ENCODE assay signal across 10 cellular contexts in genomic region chr3:152318512-152318911, GRCh38. TPM values are rescaled to one million over a fixed set of nuclear protein-coding genes. Genes with fewer than 3 reads are reported as not detected.
DNase-seq lines count a peak whose midpoint lies in the region; ATAC-seq and TF ChIP-seq lines count a peak whose summit lies in the region.
"Had no signal": no experiment of that assay in that cellular context is flagged by ENCODE, and none has a peak within 500 bp of the region (broad histone marks: within the 10 kb centered on the region; RNA-seq: fewer than 3 reads in every experiment).

No MANE protein-coding gene starts in this region.

- H2BK12ac ChIP-seq in H9 (ENCODE audit: insufficient read length, low read depth, low read length): no peak overlapping the region

- no peak overlapping the region for H2AK9ac ChIP-seq in IMR-90 (replicated peaks; ENCODE audit: low read depth, low read length, poor library complexity)

- POLR2A ChIA-PET in CD4-positive, alpha-beta T cell (lab: Charles Lee): interaction anchor here (0.7 to 5.8 kb wide), 12 partner anchors 9 to 135 kb away, joined by 3 to 28 read pairs (median 6); partner anchors contain the start of gene MBNL1
- POLR2A ChIA-PET in IMR-90 (lab: Charles Lee; ENCODE audit: unreplicated experiment): interaction anchor here (0.6 kb wide), 1 partner anchor 174 kb away, joined by 5 read pairs; no protein-coding TSS in a partner anchor

- H2BK20ac ChIP-seq in IMR-90 (ENCODE audit: low read depth, low read length) (peak overlapping the region; percentile 21), H9 (ENCODE audit: low read depth, low read length, poor library complexity, severe bottlenecking) (no peak overlapping the region)

- CTCF ChIA-PET in CD4-positive, alpha-beta T cell (lab: Charles Lee): interaction anchor here (0.8 to 1.8 kb wide), 6 partner anchors 12 to 126 kb away, joined by 3 to 5 read pairs (median 3); no protein-coding TSS in a partner anchor
- CTCF ChIA-PET in IMR-90 (lab: Yijun Ruan, JAX): interaction anchor here (1.3 kb wide), 1 partner anchor 13 kb away, joined by 3 read pairs; no protein-coding TSS in a partner anchor
- CTCF ChIA-PET in Calu3 (lab: Charles Lee): interaction anchor here (0.8 to 3.7 kb wide), 5 partner anchors 11 to 125 kb away, joined by 3 to 13 read pairs (median 4); partner anchors contain the start of gene MBNL1

- no peak for TF ChIP-seq CTCF in CD4-positive, alpha-beta T cell (IDR thresholded peaks at IDR 0.05)
- TF ChIP-seq CTCF in IMR-90 (conservative IDR thresholded peaks at IDR 0.05; ENCODE audit: low read depth, low read length): no peak
- TF ChIP-seq CTCF in brain (conservative IDR thresholded peaks at IDR 0.05): no peak
- TF ChIP-seq CTCF in neural crest cell (conservative IDR thresholded peaks at IDR 0.05): no peak
- TF ChIP-seq CTCF in Calu3 (IDR thresholded peaks at IDR 0.05; ENCODE audit: unreplicated experiment): no peak
- no peak for TF ChIP-seq CTCF in H9 (conservative IDR thresholded peaks at IDR 0.05)

- no peak for TF ChIP-seq POLR2A in IMR-90 (IDR thresholded peaks at IDR 0.05; ENCODE audit: low read depth, low read length)

- H3K27me3 Mint-ChIP-seq in CD4-positive, alpha-beta T cell: no peaks in the 10 kb centered on the region
- no peaks in the 10 kb centered on the region for H3K27me3 Mint-ChIP-seq in brain
- H3K27me3 Mint-ChIP-seq in neural crest cell (ENCODE audit: low read depth): no peaks in the 10 kb centered on the region
- H3K27me3 Mint-ChIP-seq in Calu3 (ENCODE audit: unreplicated experiment): no peaks in the 10 kb centered on the region
- H3K27me3 Mint-ChIP-seq in H9 (ENCODE audit: low read depth): no peaks in the 10 kb centered on the region

- H3K4me3 Mint-ChIP-seq in CD4-positive, alpha-beta T cell: peak overlapping the region; percentile 5
- H3K4me3 Mint-ChIP-seq in brain: no peak overlapping the region
- no peak overlapping the region for H3K4me3 Mint-ChIP-seq in neural crest cell
- no peak overlapping the region for H3K4me3 Mint-ChIP-seq in Calu3 (ENCODE audit: low read depth, unreplicated experiment)
- no peak overlapping the region for H3K4me3 Mint-ChIP-seq in H9

- H3K4ac ChIP-seq in IMR-90 (ENCODE audit: low read depth, low read length) (peak overlapping the region; percentile 51; the same call in 1 of the 2 replicates), H9 (ENCODE audit: low read depth, low read length) (no peak overlapping the region)

- no peaks in the 10 kb centered on the region for H3K9me3 Mint-ChIP-seq in CD4-positive, alpha-beta T cell
- H3K9me3 Mint-ChIP-seq in brain: peaks cover 0 to 3% (median 0%) of the 10 kb centered on the region in 5 experiments
- H3K9me3 Mint-ChIP-seq in neural crest cell: no peaks in the 10 kb centered on the region
- H3K9me3 Mint-ChIP-seq in Calu3 (ENCODE audit: low read depth, unreplicated experiment): no peaks in the 10 kb centered on the region
- H3K9me3 Mint-ChIP-seq in H9: no peaks in the 10 kb centered on the region

- H2AK5ac ChIP-seq in IMR-90 (ENCODE audit: low read depth, low read length): no peak overlapping the region
- H2AK5ac ChIP-seq in H9 (ENCODE audit: insufficient read length, low read length): no peak overlapping the region

- no peak overlapping the region for H3K4me3 ChIP-seq in IMR-90 (ENCODE audit: insufficient read depth, low read depth, low read length)

- peak overlapping the region; percentile 48; the same call in 1 of the 2 replicates for H3K4me2 ChIP-seq in IMR-90 (ENCODE audit: low read depth, low read length)
- H3K4me2 ChIP-seq in H9 (ENCODE audit: insufficient read depth, insufficient read length, low read length): no peak overlapping the region

- H3K36me3 Mint-ChIP-seq in CD4-positive, alpha-beta T cell (ENCODE audit: low read depth): peaks cover 80% of the 10 kb centered on the region
- H3K36me3 Mint-ChIP-seq in brain: peaks cover 18% of the 10 kb centered on the region
- H3K36me3 Mint-ChIP-seq in neural crest cell (ENCODE audit: low read depth): no peaks in the 10 kb centered on the region
- no peaks in the 10 kb centered on the region for H3K36me3 Mint-ChIP-seq in Calu3 (ENCODE audit: insufficient read depth, unreplicated experiment)
- H3K36me3 Mint-ChIP-seq in H9 (ENCODE audit: insufficient read depth in 1 of 3, low read depth in 3 of 3): no peaks in the 10 kb centered on the region

- BruUV-seq in IMR-90 (replicated peaks; lab: Mats Ljungman, UMichigan) (no TSS peak), Calu3 (replicated peaks; lab: Mats Ljungman, UMichigan) (no TSS peak)

- H3K9ac ChIP-seq in IMR-90 (ENCODE audit: low read depth, low read length) (no peak overlapping the region; the same call in 1 of the 2 replicates), H9 (ENCODE audit: extremely low read depth, insufficient read length, low read length) (no peak overlapping the region)

- no peak for DNase-seq in CD4-positive, alpha-beta T cell
- no peak for DNase-seq in IMR-90
- DNase-seq in neural crest cell (ENCODE audit: low read depth, low spot score): no peak
- no peak for DNase-seq in sciatic nerve (ENCODE audit: low spot score)
- DNase-seq in Calu3: no peak
- no peak for DNase-seq in H9
- DNase-seq: foreskin keratinocyte, left colon had no signal

- H3K4me1 Mint-ChIP-seq in CD4-positive, alpha-beta T cell (ENCODE audit: low read depth): peaks cover 95% of the 10 kb centered on the region
- H3K4me1 Mint-ChIP-seq in brain (peaks cover 73% of the 10 kb centered on the region), neural crest cell (peaks cover 66% of the 10 kb centered on the region), Calu3 (ENCODE audit: low read depth, unreplicated experiment) (peaks cover 64% of the 10 kb centered on the region), H9 (peaks cover 20 to 24% of the 10 kb centered on the region in 2 experiments)

- no peak overlapping the region for H3K27ac ChIP-seq in CD4-positive, alpha-beta T cell (ENCODE audit: low read depth, low read length)
- H3K27ac ChIP-seq in IMR-90 (ENCODE audit: insufficient read depth, low read length): peak overlapping the region; percentile 5; the same call in 1 of the 2 replicates
- no peak overlapping the region for H3K27ac ChIP-seq in H9 (ENCODE audit: insufficient read length, low read depth, low read length)
- H3K27ac ChIP-seq: foreskin keratinocyte had no signal

- H3K14ac ChIP-seq in IMR-90 (replicated peaks; ENCODE audit: low read depth, low read length) (peak overlapping the region; percentile 33; the same call in 1 of the 2 replicates), H9 (ENCODE audit: insufficient read depth, low read length) (no peak overlapping the region)

- dilution Hi-C loops in IMR-90 (cut with HindIII; ENCODE audit: low sequenced_read_pairs, unreplicated experiment): no loop called here

- H2BK15ac ChIP-seq in IMR-90 (ENCODE audit: low read depth, low read length): peak overlapping the region; percentile 54; the same call in 1 of the 3 replicates
- H2BK15ac ChIP-seq in H9 (ENCODE audit: low read depth, low read length): no peak overlapping the region

- H2AFZ ChIP-seq in IMR-90 (replicated peaks; ENCODE audit: low read length, poor library complexity): no peak overlapping the region
- H2AFZ ChIP-seq in H9 (ENCODE audit: low read length): no peak overlapping the region

- H3K27me3 ChIP-seq in CD4-positive, alpha-beta T cell (ENCODE audit: control insufficient read depth, insufficient read depth, low read length): no peaks in the 10 kb centered on the region
- H3K27me3 ChIP-seq in IMR-90 (ENCODE audit: control insufficient read depth, insufficient read depth, low read length): no peaks in the 10 kb centered on the region
- no peaks in the 10 kb centered on the region for H3K27me3 ChIP-seq in H9 (ENCODE audit: insufficient read depth, low read length)
- H3K27me3 ChIP-seq: foreskin keratinocyte had no signal

- H3K79me2 ChIP-seq in H9 (ENCODE audit: insufficient read depth, low read length): no peaks in the 10 kb centered on the region; the same call in 1 of the 2 replicates

- H4K8ac ChIP-seq in IMR-90 (ENCODE audit: low read depth in 2 of 2, low read length in 2 of 2): peak overlapping the region in 1 of 2 experiments; percentile 40; a peak in 1 of 4 replicates
- H4K8ac ChIP-seq in H9 (replicated peaks; ENCODE audit: insufficient read length, low read depth, low read length): no peak overlapping the region

- H3K79me1 ChIP-seq in IMR-90 (ENCODE audit: low read depth in 1 of 2, low read length in 2 of 2): peaks cover 5 to 55% of the 10 kb centered on the region in 2 experiments; a peak in 3 of 4 replicates
- H3K79me1 ChIP-seq in H9 (ENCODE audit: insufficient read depth, low read depth, low read length, poor library complexity, severe bottlenecking): no peaks in the 10 kb centered on the region

- H3K9me3 ChIP-seq in CD4-positive, alpha-beta T cell (ENCODE audit: control insufficient read depth, low read length): no peaks in the 10 kb centered on the region
- H3K9me3 ChIP-seq in IMR-90 (ENCODE audit: control insufficient read depth, insufficient read depth, low read length) (no peaks in the 10 kb centered on the region), H9 (ENCODE audit: control insufficient read depth, low read depth, low read length) (no peaks in the 10 kb centered on the region)

- H4K5ac ChIP-seq in IMR-90 (ENCODE audit: low read depth, low read length) (no peak overlapping the region), H9 (ENCODE audit: insufficient read length, low read depth, low read length) (no peak overlapping the region)

- H3T11ph ChIP-seq in H9 (ENCODE audit: low read length): no peak overlapping the region

- H3K4me1 ChIP-seq in IMR-90 (ENCODE audit: control insufficient read depth, insufficient read depth, low read length): peaks cover 14% of the 10 kb centered on the region
- H3K4me1 ChIP-seq in H9 (ENCODE audit: insufficient read depth, low read length): no peaks in the 10 kb centered on the region
- H3K4me1 ChIP-seq: foreskin keratinocyte had no signal

- H2BK5ac ChIP-seq in IMR-90 (ENCODE audit: low read depth, low read length, poor library complexity, severe bottlenecking) (peak overlapping the region; percentile 90), H9 (ENCODE audit: insufficient read length, low read length) (no peak overlapping the region)

- intact Hi-C loops in CD4-positive, alpha-beta T cell (cut with DNase I, micrococcal nuclease): no loop called here
- intact Hi-C loops in IMR-90 (cut with micrococcal nuclease): no loop called here
- intact Hi-C loops in sciatic nerve (cut with DNase I): no loop called here
- intact Hi-C loops in Calu3 (cut with micrococcal nuclease; ENCODE audit: unreplicated experiment): no loop called here

- H2BK120ac ChIP-seq in IMR-90 (ENCODE audit: low read depth, low read length) (peak overlapping the region; percentile 24; the same call in 1 of the 2 replicates), H9 (ENCODE audit: low read depth, low read length, poor library complexity, severe bottlenecking) (no peak overlapping the region)

- peak overlapping the region; percentile 91 for H3K27ac Mint-ChIP-seq in CD4-positive, alpha-beta T cell
- peak overlapping the region in 3 of 5 experiments; percentile 30 to 46 (median 38) for H3K27ac Mint-ChIP-seq in brain
- peak overlapping the region; percentile 81 for H3K27ac Mint-ChIP-seq in neural crest cell (ENCODE audit: unreplicated experiment)
- no peak overlapping the region for H3K27ac Mint-ChIP-seq in Calu3 (ENCODE audit: unreplicated experiment)
- H3K27ac Mint-ChIP-seq in H9: peak overlapping the region in 1 of 3 experiments; percentile 74; a peak in 2 of 7 replicates

- TF ChIP-seq RAD21 in IMR-90 (IDR thresholded peaks at IDR 0.05; ENCODE audit: low read length): no peak

- ATAC-seq in CD4-positive, alpha-beta T cell (ENCODE audit: poor library complexity): no peak
- ATAC-seq in IMR-90 (ENCODE audit: low read depth) (no peak), HG02678 (IDR thresholded peaks at IDR 0.05; ENCODE audit: unreplicated experiment) (no peak), sciatic nerve (no peak)
- ATAC-seq: foreskin keratinocyte, left colon had no signal

- peaks cover 36% of the 10 kb centered on the region; the same call in 1 of the 2 replicates for H4K20me1 ChIP-seq in IMR-90 (ENCODE audit: insufficient read depth, low read length)
- no peaks in the 10 kb centered on the region for H4K20me1 ChIP-seq in H9 (ENCODE audit: control insufficient read depth, insufficient read depth, insufficient read length)

- no peaks in the 10 kb centered on the region for H3K9me1 ChIP-seq in IMR-90 (ENCODE audit: insufficient read depth, low read length)

- H3K18ac ChIP-seq in IMR-90 (ENCODE audit: low read depth, low read length): peak overlapping the region; percentile 40; the same call in 1 of the 2 replicates
- H3K18ac ChIP-seq in H9 (ENCODE audit: insufficient read length, low read depth, low read length): no peak overlapping the region

- H3K56ac ChIP-seq in IMR-90 (ENCODE audit: extremely low read depth, insufficient read depth, low read length): no peak overlapping the region
- no peak overlapping the region for H3K56ac ChIP-seq in H9 (ENCODE audit: insufficient read length, low read depth, low read length)

- H3K36me3 ChIP-seq in IMR-90 (ENCODE audit: control insufficient read depth, insufficient read depth, low read length): no peaks in the 10 kb centered on the region; the same call in 1 of the 2 replicates

- no peaks in the 10 kb centered on the region for H3K23me2 ChIP-seq in H9 (ENCODE audit: insufficient read length, low read depth, low read length, poor library complexity, severe bottlenecking)

- H4K91ac ChIP-seq in IMR-90 (ENCODE audit: insufficient read depth, low read depth, low read length) (0 out of 2 replicates have a peak overlapping the region, but pooled peaks have one; percentile 38), H9 (ENCODE audit: insufficient read length, low read depth, low read length) (no peak overlapping the region)

- H3K23ac ChIP-seq in IMR-90 (ENCODE audit: low read depth, low read length) (peak overlapping the region; percentile 69; the same call in 1 of the 2 replicates), H9 (ENCODE audit: insufficient read length, low read depth, low read length) (no peak overlapping the region)

- in situ Hi-C loops in IMR-90 (cut with MboI; ENCODE audit: low sequenced_read_pairs): no loop called here

RNA-seq across cellular contexts. Expression of gene MBNL1, which starts 49.8 kb away (rescaled TPM):
- total RNA-seq in CD4-positive, alpha-beta T cell: 100 to 1,000 TPM; 551 to 561 TPM
- total RNA-seq in IMR-90 (2012; rRNA removed) (515 and 664 TPM in 2 replicates), neural crest cell (36.2 and 41.2 TPM in 2 replicates), sciatic nerve (215 TPM), Calu3 (2022) (164 and 183 TPM in 2 replicates), H9 (2021) (14.9 and 15.2 TPM in 2 replicates)
- polyA plus RNA-seq in IMR-90 (2012; rRNA removed) (127 and 129 TPM in 2 replicates), brain (ENCODE audit: insufficient read depth, low read depth, low replicate concordance) (8.0 TPM)
- polyA plus RNA-seq in IMR-90 (2012; cell fraction: cytosol; rRNA removed): 41.6 and 47.4 TPM in 2 replicates
- polyA plus RNA-seq in IMR-90 (2012; cell fraction: nucleus; rRNA removed; ENCODE audit: low replicate concordance): 48.0 and 82.1 TPM in 2 replicates
